Comparison of ENCODE assay signal across 1 cellular context in genomic region chr16:8797364-8798173, GRCh38.
A peak's percentile ranks its signal among the peaks of the same experiment; 100 is the strongest.
TF ChIP-seq lines count a peak whose summit lies in the region.

TSS of gene PMM2 (plus strand) at chr16:8797839. CDS start at chr16:8797883, 44 bp downstream.
TSS of gene TMEM186 (minus strand) at chr16:8797639. CDS start at chr16:8797614, 25 bp downstream.

TF ChIP-seq in HepG2, 621 proteins besides CTCF, POLR2A, EP300 and RAD21 (continued from another document and continues in another):
- no peak; the same call in 1 of the 2 replicates for TF ChIP-seq ZNF780A (CRISPR knock-in tag; IDR thresholded peaks at IDR 0.05)
- peak; percentile 95; the same call in 1 of the 2 replicates for TF ChIP-seq KDM3A (CRISPR knock-in tag; IDR thresholded peaks at IDR 0.05; ENCODE audit: low read depth)
- TF ChIP-seq SAFB2 (CRISPR knock-in tag; IDR thresholded peaks at IDR 0.05; ENCODE audit: borderline replicate concordance, low read depth), result peak; percentile 95; the same call in 1 of the 2 replicates
- 0 out of 2 replicates have a peak, but pooled peaks have one; percentile 62 for TF ChIP-seq ZNF33A (CRISPR knock-in tag; IDR thresholded peaks at IDR 0.05; ENCODE audit: borderline replicate concordance)
- TF ChIP-seq SOX6 (IDR thresholded peaks at IDR 0.05), result no peak
- peak; percentile 84 for TF ChIP-seq SOX6 (CRISPR knock-in tag; IDR thresholded peaks at IDR 0.05)
- TF ChIP-seq ZNF691 (CRISPR knock-in tag; IDR thresholded peaks at IDR 0.05; ENCODE audit: borderline replicate concordance, low read depth), result peak; percentile 88; the same call in 1 of the 2 replicates
- TF ChIP-seq ZBTB46 (CRISPR knock-in tag; IDR thresholded peaks at IDR 0.05; ENCODE audit: borderline replicate concordance), result 0 out of 2 replicates have a peak, but pooled peaks have one; percentile 57
- no peak for TF ChIP-seq HDAC6 (IDR thresholded peaks at IDR 0.05; ENCODE audit: low read depth, low read length)
- peak; percentile 8; the same call in 1 of the 2 replicates for TF ChIP-seq HNF4G (IDR thresholded peaks at IDR 0.05; ENCODE audit: borderline replicate concordance, low read depth, low read length)
- TF ChIP-seq HNF4G (CRISPR knock-in tag; IDR thresholded peaks at IDR 0.05; ENCODE audit: borderline replicate concordance, low read depth), result peak; percentile 88
- TF ChIP-seq ZUFSP (CRISPR knock-in tag; IDR thresholded peaks at IDR 0.05; ENCODE audit: borderline replicate concordance), result no peak
- peak; percentile 97 for TF ChIP-seq E2F1 (CRISPR knock-in tag; IDR thresholded peaks at IDR 0.05)
- TF ChIP-seq NFE2L2 (IDR thresholded peaks at IDR 0.05; ENCODE audit: low read length), result no peak
- TF ChIP-seq MBD4 (IDR thresholded peaks at IDR 0.05; ENCODE audit: borderline replicate concordance, low read length), result no peak
- TF ChIP-seq THAP11 (CRISPR knock-in tag; IDR thresholded peaks at IDR 0.05), result peak; percentile 98
- peak; percentile 100 for TF ChIP-seq MXD1 (CRISPR knock-in tag; IDR thresholded peaks at IDR 0.05)
- TF ChIP-seq ZNF143 (CRISPR knock-in tag; IDR thresholded peaks at IDR 0.05), result peak; percentile 98
- peak; percentile 78; the same call in 1 of the 2 replicates for TF ChIP-seq ARNTL (CRISPR knock-in tag; IDR thresholded peaks at IDR 0.05)
- TF ChIP-seq ZFP36L1 (CRISPR knock-in tag; IDR thresholded peaks at IDR 0.05), result peak; percentile 98; the same call in 1 of the 2 replicates
- TF ChIP-seq ARHGAP35 (CRISPR knock-in tag; IDR thresholded peaks at IDR 0.05; ENCODE audit: borderline replicate concordance), result peak; percentile 99
- TF ChIP-seq ZNF777 (CRISPR knock-in tag; IDR thresholded peaks at IDR 0.05), result peak; percentile 78
- no peak for TF ChIP-seq LCORL (IDR thresholded peaks at IDR 0.05)
- TF ChIP-seq LCORL (CRISPR knock-in tag; IDR thresholded peaks at IDR 0.05), result peak; percentile 33; the same call in 1 of the 2 replicates
- TF ChIP-seq HMGA1 (CRISPR knock-in tag; conservative IDR thresholded peaks at IDR 0.05), result no peak
- peak; percentile 58 for TF ChIP-seq ZNF431 (CRISPR knock-in tag; IDR thresholded peaks at IDR 0.05; ENCODE audit: borderline replicate concordance, low read depth)
- peak; percentile 97 for TF ChIP-seq AHR (CRISPR knock-in tag; IDR thresholded peaks at IDR 0.05)
- TF ChIP-seq HBP1 (CRISPR knock-in tag; IDR thresholded peaks at IDR 0.05; ENCODE audit: low read depth), result peak; percentile 99
- peak; percentile 79 for TF ChIP-seq ONECUT2 (CRISPR knock-in tag; IDR thresholded peaks at IDR 0.05)
- no peak for TF ChIP-seq MTF2 (CRISPR knock-in tag; IDR thresholded peaks at IDR 0.05; ENCODE audit: borderline replicate concordance)
- no peak for TF ChIP-seq SETDB1 (CRISPR knock-in tag; IDR thresholded peaks at IDR 0.05; ENCODE audit: borderline replicate concordance)
- peak; percentile 52; the same call in 1 of the 2 replicates for TF ChIP-seq ZC3H4 (CRISPR knock-in tag; IDR thresholded peaks at IDR 0.05; ENCODE audit: borderline replicate concordance)
- peak; percentile 98 for TF ChIP-seq ZNF546 (CRISPR knock-in tag; conservative IDR thresholded peaks at IDR 0.05)
- peak; percentile 92 for TF ChIP-seq ZNF335 (CRISPR knock-in tag; IDR thresholded peaks at IDR 0.05)
- no peak for TF ChIP-seq CENPX (CRISPR knock-in tag; IDR thresholded peaks at IDR 0.05)
- peak; percentile 96 for TF ChIP-seq MEIS1 (CRISPR knock-in tag; IDR thresholded peaks at IDR 0.05; ENCODE audit: borderline replicate concordance)
- TF ChIP-seq CREB1 (IDR thresholded peaks at IDR 0.05), result peak; percentile 79
- TF ChIP-seq CREB1 (CRISPR knock-in tag; IDR thresholded peaks at IDR 0.05), result peak; percentile 91
- TF ChIP-seq ZNF800 (CRISPR knock-in tag; IDR thresholded peaks at IDR 0.05), result peak; percentile 95
- TF ChIP-seq PHF8 (CRISPR knock-in tag; IDR thresholded peaks at IDR 0.05), result peak; percentile 98
- peak; percentile 86 for TF ChIP-seq GFI1 (CRISPR knock-in tag; IDR thresholded peaks at IDR 0.05; ENCODE audit: borderline replicate concordance)
- TF ChIP-seq YEATS2 (CRISPR knock-in tag; IDR thresholded peaks at IDR 0.05; ENCODE audit: borderline replicate concordance), result peak; percentile 98
- peak; percentile 89; the same call in 1 of the 2 replicates for TF ChIP-seq PBX3 (CRISPR knock-in tag; IDR thresholded peaks at IDR 0.05; ENCODE audit: borderline replicate concordance)
- peak; percentile 99 for TF ChIP-seq SALL2 (CRISPR knock-in tag; IDR thresholded peaks at IDR 0.05)
- TF ChIP-seq SRSF9 (IDR thresholded peaks at IDR 0.05; ENCODE audit: borderline replicate concordance, insufficient read depth, low read depth, low read length, poor library complexity, severe bottlenecking), result no peak
- peak; percentile 99 for TF ChIP-seq CSRNP1 (CRISPR knock-in tag; IDR thresholded peaks at IDR 0.05)
- peak; percentile 95 for TF ChIP-seq ZNF878 (CRISPR knock-in tag; IDR thresholded peaks at IDR 0.05)
- 0 out of 2 replicates have a peak, but pooled peaks have one; percentile 31 for TF ChIP-seq GTF3A (CRISPR knock-in tag; conservative IDR thresholded peaks at IDR 0.05)
- peak; percentile 71; the same call in 1 of the 2 replicates for TF ChIP-seq ZBTB8A (CRISPR knock-in tag; IDR thresholded peaks at IDR 0.05; ENCODE audit: borderline replicate concordance, low read depth)
- TF ChIP-seq SKIL (CRISPR knock-in tag; IDR thresholded peaks at IDR 0.05; ENCODE audit: borderline replicate concordance), result peak; percentile 49
- peak; percentile 58 to 70; a peak in 3 of 4 replicates for TF ChIP-seq NR2F1 (CRISPR knock-in tag; IDR thresholded peaks at IDR 0.05)
- peak; percentile 100 for TF ChIP-seq KDM5B (CRISPR knock-in tag; IDR thresholded peaks at IDR 0.05; ENCODE audit: borderline replicate concordance)
- no peak for TF ChIP-seq NBN (conservative IDR thresholded peaks at IDR 0.05)
- TF ChIP-seq HES4 (CRISPR knock-in tag; IDR thresholded peaks at IDR 0.05; ENCODE audit: borderline replicate concordance), result peak; percentile 96
- TF ChIP-seq ZNF263 (CRISPR knock-in tag; IDR thresholded peaks at IDR 0.05), result peak; percentile 65; the same call in 1 of the 2 replicates
- TF ChIP-seq MED8 (CRISPR knock-in tag; IDR thresholded peaks at IDR 0.05; ENCODE audit: insufficient replicate concordance), result peak; percentile 96
- peak; percentile 84 for TF ChIP-seq ZNF589 (CRISPR knock-in tag; conservative IDR thresholded peaks at IDR 0.05)
- TF ChIP-seq HMG20B (CRISPR knock-in tag; conservative IDR thresholded peaks at IDR 0.05), result 0 out of 2 replicates have a peak, but pooled peaks have one; percentile 7
- TF ChIP-seq ZNF224 (CRISPR knock-in tag; IDR thresholded peaks at IDR 0.05), result peak; percentile 99
